In genomic region chr3:134796313-134797079, GRCh38 we compare ENCODE assay signal across 8 cellular contexts. TPM values are rescaled to one million over a fixed set of nuclear protein-coding genes. Genes with fewer than 3 reads are reported as not detected.
DNase-seq lines count a peak whose midpoint lies in the region; ATAC-seq, FAIRE-seq and TF ChIP-seq lines count a peak whose summit lies in the region.

No MANE protein-coding gene starts in this region.

- H3K4me1 ChIP-seq in GM12878 (ENCODE audit: control insufficient read depth, insufficient read depth, low read length), result 0 out of 2 replicates have a peak, but pooled peaks cover 3% of the 10 kb centered on the region
- peaks cover 16% of the 10 kb centered on the region for H3K4me1 ChIP-seq in mesodermal cell (ENCODE audit: control insufficient read depth, insufficient read depth, low read length, poor library complexity, severe bottlenecking)

- H3K36me3 ChIP-seq in GM12878 (ENCODE audit: control insufficient read depth in 2 of 2, insufficient read depth in 2 of 2, low read length in 1 of 2) (no peaks in the 10 kb centered on the region), mesodermal cell (ENCODE audit: control insufficient read depth, insufficient read depth, low read length) (no peaks in the 10 kb centered on the region)

- H3K79me2 ChIP-seq in GM12878 (ENCODE audit: control insufficient read depth, insufficient read depth, low read length), result peaks cover 60% of the 10 kb centered on the region

- TF ChIP-seq CTCF in AG04450 (IDR thresholded peaks at IDR 0.05; ENCODE audit: low read depth, low read length) (no peak), GM12878 (IDR thresholded peaks at IDR 0.05 in 2 of 3, conservative IDR thresholded peaks at IDR 0.05 in 1 of 3; ENCODE audit: control insufficient read depth in 2 of 3, extremely low read depth in 1 of 3, insufficient read depth in 1 of 3, low read depth in 3 of 3, low read length in 3 of 3) (no peak)

- CTCF ChIA-PET in AG04450 (lab: Charles Lee), result interaction anchor here (0.6 to 0.8 kb wide), 5 partner anchors 18 to 1356 kb away, joined by 3 to 5 read pairs (median 3); no protein-coding TSS in a partner anchor
- CTCF ChIA-PET in HEK293T (lab: Yijun Ruan, JAX), result interaction anchor here (0.7 to 1.5 kb wide), 3 partner anchors 167 to 1634 kb away, joined by 3 to 5 read pairs (median 4); no protein-coding TSS in a partner anchor
- CTCF ChIA-PET in GM12878 (lab: Yijun Ruan, JAX), result interaction anchor here (0.6 to 5.9 kb wide), 21 partner anchors 11 to 707 kb away, joined by 3 to 88 read pairs (median 13); no protein-coding TSS in a partner anchor

- FAIRE-seq in GM12878 (lab: Jason Lieb, UNC), result no peak

- peak overlapping the region; percentile 91 for H3K4me2 ChIP-seq in GM12878 (ENCODE audit: control insufficient read depth, insufficient read depth)

- H3K27me3 ChIP-seq in AG04450 (ENCODE audit: control insufficient read depth, insufficient read depth, low read length), result peaks cover 60% of the 10 kb centered on the region
- H3K27me3 ChIP-seq in GM12878 (replicated peaks in 1 of 2; ENCODE audit: control insufficient read depth in 2 of 2, insufficient read depth in 2 of 2, low read length in 1 of 2), result no peaks in the 10 kb centered on the region; a peak in 1 of 4 replicates

- H3K27ac ChIP-seq in AG04450 (ENCODE audit: low read depth, low read length) (no peak overlapping the region), GM12878 (ENCODE audit: control insufficient read depth, insufficient read depth) (peak overlapping the region; percentile 54), mesodermal cell (ENCODE audit: low read depth, low read length, severe bottlenecking) (no peak overlapping the region)

- peak overlapping the region; percentile 75 for H3K9ac ChIP-seq in GM12878 (ENCODE audit: control insufficient read depth, insufficient read depth, low read length)

- H3K4me3 ChIP-seq in AG04450 (ENCODE audit: low read depth, low read length) (0 out of 2 replicates have a peak overlapping the region, but pooled peaks have one; percentile 57), GM12878 (peak overlapping the region; percentile 74), mesodermal cell (ENCODE audit: extremely low read depth, insufficient read depth, low read length, poor library complexity, severe bottlenecking) (peak overlapping the region; percentile 56)

- no peak for TF ChIP-seq EP300 in GM12878 (IDR thresholded peaks at IDR 0.05; ENCODE audit: borderline replicate concordance in 1 of 2, control insufficient read depth in 1 of 2, low read depth in 2 of 2, low read length in 2 of 2)

- no peak for DNase-seq in AG04450 (ENCODE audit: low read depth, low spot score)
- DNase-seq in HEK293T (ENCODE audit: extremely low spot score), result peak; percentile 36
- DNase-seq in GM12878 (ENCODE audit: low read depth, low spot score), result no peak
- DNase-seq in NCI-H2081 treated with DMSO at 0.1 percent for 48 hours (lab: John Stamatoyannopoulos, UW), result no peak
- no peak for DNase-seq in activated CD4-positive, CD25-positive, alpha-beta regulatory T cell treated with anti-CD3 and anti-CD28 coated beads, Interleukin-2, amount 50 U/mL, for 72 hours

- WGBS in GM12878 (ENCODE audit: insufficient coverage, insufficient replicate concordance, low lambda C conversion rate, missing lambda C conversion rate), result 18% methylated on average over 55 of the region's 60 CpGs
- 1% methylated on average over 40 to 46 of the region's 60 CpGs for WGBS in mesodermal cell (ENCODE audit: insufficient coverage in 2 of 2), 2 experiments

- no peaks in the 10 kb centered on the region; the same call in 1 of the 2 replicates for H3K9me3 ChIP-seq in AG04450 (ENCODE audit: control insufficient read depth, insufficient read depth, low read length)
- H3K9me3 ChIP-seq in GM12878 (replicated peaks; ENCODE audit: control insufficient read depth, insufficient read depth, low read length), result no peaks in the 10 kb centered on the region
- no peaks in the 10 kb centered on the region for H3K9me3 ChIP-seq in mesodermal cell (ENCODE audit: control insufficient read depth, low read length)

- peak overlapping the region; percentile 19 for H2AFZ ChIP-seq in GM12878 (ENCODE audit: control insufficient read depth, low read depth, low read length)

- no peaks in the 10 kb centered on the region for H4K20me1 ChIP-seq in GM12878 (ENCODE audit: control insufficient read depth, insufficient read depth)

- ATAC-seq in GM12878, result peak; percentile 1
- ATAC-seq in GM19452 (IDR thresholded peaks at IDR 0.05; ENCODE audit: unreplicated experiment), result no peak
- no peak for ATAC-seq in HG03520 (IDR thresholded peaks at IDR 0.05; ENCODE audit: unreplicated experiment)

- TF ChIP-seq RAD21 in GM12878 (IDR thresholded peaks at IDR 0.05; ENCODE audit: insufficient read depth, low read depth, low read length), result no peak

- SMC1A ChIA-PET in GM12878 (lab: Charles Lee; ENCODE audit: uncharacterized antibody, unreplicated experiment), result interaction anchor here (0.8 to 14.4 kb wide), 18 partner anchors 11 to 707 kb away, joined by 3 to 110 read pairs (median 6); no protein-coding TSS in a partner anchor

- intact Hi-C loops in GM12878 (cut with micrococcal nuclease; ENCODE audit: unreplicated experiment), result loop anchor here (5.0 kb wide), 2 partner anchors 41 to 181 kb away; no protein-coding TSS in a partner anchor

- BruUV-seq in GM12878 (replicated peaks; lab: Mats Ljungman, UMichigan), result no TSS peak

- POLR2A ChIA-PET in AG04450 (lab: Yijun Ruan, JAX) (interaction anchor here (0.6 kb wide), 2 partner anchors 833 to 1218 kb away, joined by 3 to 6 read pairs; no protein-coding TSS in a partner anchor), HEK293T (lab: Yijun Ruan, JAX) (no interaction called here), GM12878 (lab: Charles Lee) (interaction anchor here (0.6 to 3.1 kb wide), 12 partner anchors 8 to 429 kb away, joined by 3 to 11 read pairs (median 4); no protein-coding TSS in a partner anchor)

- in situ Hi-C loops in GM12878 (cut with MboI), result loop anchor here (10.0 to 25.0 kb wide), 2 partner anchors 448 to 1091 kb away; no protein-coding TSS in a partner anchor

- RAD21 ChIA-PET in GM12878 (lab: Charles Lee; ENCODE audit: unreplicated experiment), result interaction anchor here (0.9 to 10.5 kb wide), 25 partner anchors 13 to 1400 kb away, joined by 3 to 146 read pairs (median 6); no protein-coding TSS in a partner anchor

- TF ChIP-seq POLR2A in GM12878 (IDR thresholded peaks at IDR 0.05; ENCODE audit: low read depth, low read length), result no peak

TF ChIP-seq in HEK293T, 16 proteins besides CTCF, POLR2A, EP300 and RAD21 (continues in another document):
- no peak for TF ChIP-seq NFRKB (IDR thresholded peaks at IDR 0.05)
- TF ChIP-seq BHLHE40 (IDR thresholded peaks at IDR 0.05; ENCODE audit: borderline replicate concordance), result no peak
- TF ChIP-seq FOXM1 (IDR thresholded peaks at IDR 0.05; ENCODE audit: borderline replicate concordance), result no peak
- no peak for TF ChIP-seq LEF1 (IDR thresholded peaks at IDR 0.05; ENCODE audit: borderline replicate concordance)
- no peak for TF ChIP-seq HDGF (IDR thresholded peaks at IDR 0.05; ENCODE audit: borderline replicate concordance)
- TF ChIP-seq ELF4 (IDR thresholded peaks at IDR 0.05), result no peak
- TF ChIP-seq, protein P1, sequence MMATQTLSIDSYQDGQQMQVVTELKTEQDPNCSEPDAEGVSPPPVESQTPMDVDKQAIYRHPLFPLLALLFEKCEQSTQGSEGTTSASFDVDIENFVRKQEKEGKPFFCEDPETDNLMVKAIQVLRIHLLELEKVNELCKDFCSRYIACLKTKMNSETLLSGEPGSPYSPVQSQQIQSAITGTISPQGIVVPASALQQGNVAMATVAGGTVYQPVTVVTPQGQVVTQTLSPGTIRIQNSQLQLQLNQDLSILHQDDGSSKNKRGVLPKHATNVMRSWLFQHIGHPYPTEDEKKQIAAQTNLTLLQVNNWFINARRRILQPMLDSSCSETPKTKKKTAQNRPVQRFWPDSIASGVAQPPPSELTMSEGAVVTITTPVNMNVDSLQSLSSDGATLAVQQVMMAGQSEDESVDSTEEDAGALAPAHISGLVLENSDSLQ (IDR thresholded peaks at IDR 0.05), result no peak

TF ChIP-seq in GM12878, 131 proteins besides CTCF, POLR2A, EP300 and RAD21 (continues in another document):
- TF ChIP-seq IKZF1 (conservative IDR thresholded peaks at IDR 0.05) (peak; percentile 71; the same call in 1 of the 2 replicates), BCL3 (IDR thresholded peaks at IDR 0.05; ENCODE audit: borderline replicate concordance, insufficient read depth, low read depth, low read length, poor library complexity, severe bottlenecking) (no peak), DPF2 (IDR thresholded peaks at IDR 0.05) (peak; percentile 17; the same call in 1 of the 2 replicates)

RNA-seq across cellular contexts. Expression of gene EPHB1, which starts 1.4 kb away (rescaled TPM):
- polyA plus RNA-seq in AG04450 (2011; rRNA removed) (0.07 and 0.11 TPM in 2 replicates), GM12878 (2011; rRNA removed) (11.3 and 23.8 TPM in 2 replicates), GM12878 (2014; fragmentation: Illumina TruSeq; extraction: Trizol) (0.52 and 0.84 TPM in 2 replicates), GM12878 (2014; fragmentation: Nextera tagmentation; extraction: Ambion mirVana) (under 1 TPM; 0.34 to 0.49 TPM), GM12878 (2014; rRNA removed) (0.33 and 0.51 TPM in 2 replicates), GM12878 (2016; fragmentation: Nextera tagmentation; extraction: Ambion mirVana) (1 to 10 TPM; 1.6 TPM)
- 1.7 TPM in 2 replicates for polyA minus RNA-seq in AG04450 (2011; rRNA and poly(A)+ RNA removed)
- total RNA-seq in GM12878 (2013; cell fraction: nucleolus; rRNA removed), result 62.8 and 71.3 TPM in 2 replicates
- total RNA-seq in GM12878 (2014; rRNA removed) (1.3 and 1.5 TPM in 2 replicates), GM12878 (2014; rRNA removed; fragmentation: Illumina TruSeq; extraction: Trizol) (0.67 and 0.69 TPM in 2 replicates), GM12878 (2021) (1.8 and 2.2 TPM in 2 replicates)
- 1.4 TPM for polyA plus RNA-seq in GM12878 (2011; ENCODE audit: low read depth)
- 16.7 and 23.2 TPM in 2 replicates for polyA plus RNA-seq in GM12878 (2011; cell fraction: cytosol; rRNA removed)
- polyA plus RNA-seq in GM12878 (2011; cell fraction: nucleus; rRNA removed), result 40.2 and 43.2 TPM in 2 replicates
- polyA plus RNA-seq in GM12878 (2012), result 2.4 and 3.9 TPM in 2 replicates
- 54.3 and 64.7 TPM in 2 replicates for polyA minus RNA-seq in GM12878 (2011; rRNA and poly(A)+ RNA removed)
- 18.7 and 25.7 TPM in 2 replicates for polyA minus RNA-seq in GM12878 (2011; cell fraction: cytosol; rRNA and poly(A)+ RNA removed)
- polyA minus RNA-seq in GM12878 (2011; cell fraction: nucleus; rRNA and poly(A)+ RNA removed), result 161 and 396 TPM in 2 replicates
- 7.2 TPM for polyA plus RNA-seq in mesodermal cell (2013, experiment 1 of 2)
- 5.7 TPM for polyA plus RNA-seq in mesodermal cell (2013, experiment 2 of 2)
